In genomic region chr20:63982937-63983336, GRCh38 we compare ENCODE assay signal across 14 cellular contexts. TPM values are rescaled to one million over a fixed set of nuclear protein-coding genes. Genes with fewer than 3 reads are reported as not detected.
DNase-seq lines count a peak whose midpoint lies in the region; ATAC-seq, FAIRE-seq and TF ChIP-seq lines count a peak whose summit lies in the region.
"Had no signal": no experiment of that assay in that cellular context is flagged by ENCODE, and none has a peak within 500 bp of the region (broad histone marks: within the 10 kb centered on the region; RNA-seq: fewer than 3 reads in every experiment).

No MANE protein-coding gene starts in this region.

- H3K79me2 ChIP-seq in GM12878 (ENCODE audit: control insufficient read depth, insufficient read depth, low read length) = peaks cover 53% of the 10 kb centered on the region
- peaks cover 35% of the 10 kb centered on the region for H3K79me2 ChIP-seq in neural progenitor cell (ENCODE audit: low read depth)

- no peak for TF ChIP-seq RAD21 in GM12878 (IDR thresholded peaks at IDR 0.05; ENCODE audit: insufficient read depth, low read depth, low read length)

- no peak for TF ChIP-seq POLR2A in GM12878 (IDR thresholded peaks at IDR 0.05; ENCODE audit: low read depth, low read length)

- intact Hi-C loops in GM12878 (cut with micrococcal nuclease; ENCODE audit: unreplicated experiment) = loop anchor here (5.0 kb wide), 1 partner anchor 74 kb away; no protein-coding TSS in a partner anchor

- RAD21 ChIA-PET in GM12878 (lab: Charles Lee; ENCODE audit: unreplicated experiment) = interaction anchor here (4.4 kb wide), 1 partner anchor 54 kb away, joined by 92 read pairs; the partner anchor contains the start of gene C20orf204

- in situ Hi-C loops in GM12878 (cut with MboI) = no loop called here

- POLR2A ChIA-PET in GM12878 (lab: Charles Lee) = interaction anchor here (0.6 to 4.1 kb wide), 6 partner anchors 16 to 56 kb away, joined by 3 to 63 read pairs (median 4); partner anchors contain the start of gene C20orf204

- H3K4me1 Mint-ChIP-seq in activated T-cell treated with anti-CD3 and anti-CD28 coated beads, Interleukin-2, amount 50 U/mL, for 24 hours (ENCODE audit: low read depth) = peaks cover 40% of the 10 kb centered on the region
- peaks cover 29 to 40% (median 32%) of the 10 kb centered on the region in 3 donors for H3K4me1 Mint-ChIP-seq in IgD-negative memory B cell
- H3K4me1 Mint-ChIP-seq in neural progenitor cell = peaks cover 28% of the 10 kb centered on the region

- H3K9me3 ChIP-seq in GM12878 (replicated peaks; ENCODE audit: control insufficient read depth, insufficient read depth, low read length) (no peaks in the 10 kb centered on the region), neural progenitor cell (ENCODE audit: low read depth) (no peaks in the 10 kb centered on the region)
- H3K9me3 ChIP-seq: gastrocnemius medialis had no signal

- H3K4me1 ChIP-seq in GM12878 (ENCODE audit: control insufficient read depth, insufficient read depth, low read length) (peaks cover 13% of the 10 kb centered on the region), neural progenitor cell (peaks cover 18% of the 10 kb centered on the region)

- no peaks in the 10 kb centered on the region for H3K27me3 Mint-ChIP-seq in activated T-cell treated with anti-CD3 and anti-CD28 coated beads, Interleukin-2, amount 50 U/mL, for 24 hours
- H3K27me3 Mint-ChIP-seq in IgD-negative memory B cell (no peaks in the 10 kb centered on the region), neural progenitor cell (ENCODE audit: insufficient read depth, low read depth) (peaks cover 10% of the 10 kb centered on the region)

- SMC1A ChIA-PET in GM12878 (lab: Charles Lee; ENCODE audit: uncharacterized antibody, unreplicated experiment) = interaction anchor here (0.7 to 4.1 kb wide), 2 partner anchors 54 to 55 kb away, joined by 3 to 52 read pairs; partner anchors contain the start of gene C20orf204

- TSS peak; percentile 73 for BruUV-seq in GM12878 (replicated peaks; lab: Mats Ljungman, UMichigan)

- H3K9me3 Mint-ChIP-seq in activated T-cell treated with anti-CD3 and anti-CD28 coated beads, Interleukin-2, amount 50 U/mL, for 24 hours = no peaks in the 10 kb centered on the region
- no peaks in the 10 kb centered on the region for H3K9me3 Mint-ChIP-seq in IgD-negative memory B cell
- no peaks in the 10 kb centered on the region for H3K9me3 Mint-ChIP-seq in neural progenitor cell

- peaks cover 40% of the 10 kb centered on the region for H3F3A ChIP-seq in neural progenitor cell (ENCODE audit: low read depth)

- H3K36me3 Mint-ChIP-seq in activated T-cell treated with anti-CD3 and anti-CD28 coated beads, Interleukin-2, amount 50 U/mL, for 24 hours (ENCODE audit: low read depth) = peaks cover 60% of the 10 kb centered on the region
- H3K36me3 Mint-ChIP-seq in IgD-negative memory B cell (peaks cover 6% of the 10 kb centered on the region), neural progenitor cell (peaks cover 21% of the 10 kb centered on the region)

- no peaks in the 10 kb centered on the region for H4K20me1 ChIP-seq in GM12878 (ENCODE audit: control insufficient read depth, insufficient read depth)
- H4K20me1 ChIP-seq in neural progenitor cell (ENCODE audit: low read depth) = peaks cover 25% of the 10 kb centered on the region

- peak overlapping the region; percentile 79 for H3K4me2 ChIP-seq in GM12878 (ENCODE audit: control insufficient read depth, insufficient read depth)
- no peak overlapping the region for H3K4me2 ChIP-seq in neural progenitor cell

- CTCF ChIA-PET in GM12878 (lab: Yijun Ruan, JAX) = interaction anchor here (0.9 to 3.2 kb wide), 4 partner anchors 10 to 89 kb away, joined by 3 to 24 read pairs (median 8); no protein-coding TSS in a partner anchor

- H3K27me3 ChIP-seq in GM12878 (replicated peaks in 1 of 2; ENCODE audit: control insufficient read depth in 2 of 2, insufficient read depth in 2 of 2, low read length in 1 of 2) = no peaks in the 10 kb centered on the region
- peaks cover 7% of the 10 kb centered on the region for H3K27me3 ChIP-seq in neural progenitor cell

- no peak overlapping the region for H2AFZ ChIP-seq in GM12878 (ENCODE audit: control insufficient read depth, low read depth, low read length)
- no peak overlapping the region for H2AFZ ChIP-seq in neural progenitor cell (replicated peaks)
- H2AFZ ChIP-seq: parathyroid adenoma had no signal

- TF ChIP-seq CTCF in GM12878 (IDR thresholded peaks at IDR 0.05 in 2 of 3, conservative IDR thresholded peaks at IDR 0.05 in 1 of 3; ENCODE audit: control insufficient read depth in 2 of 3, extremely low read depth in 1 of 3, insufficient read depth in 1 of 3, low read depth in 3 of 3, low read length in 3 of 3) (no peak), neural progenitor cell (IDR thresholded peaks at IDR 0.05) (no peak)

- H3K4me3 ChIP-seq in GM12878 (peak overlapping the region; percentile 96; the same call in 1 of the 2 replicates), neural progenitor cell (no peak overlapping the region)

- no peak for DNase-seq in activated T-cell treated with anti-CD3 and anti-CD28 coated beads, Interleukin-2, amount 50 U/mL, for 24 hours
- DNase-seq in activated T-cell treated with anti-CD3 and anti-CD28 coated beads, Interleukin-2, amount 50 U/mL, for 1 hour = no peak
- DNase-seq in GM12878 (ENCODE audit: low read depth, low spot score) (no peak), neural progenitor cell (ENCODE audit: low spot score) (no peak), Kasumi-1 (lab: John Stamatoyannopoulos, UW) (no peak), superior temporal gyrus (ENCODE audit: extremely low spot score) (no peak), occipital lobe (lab: John Stamatoyannopoulos, UW) (no peak)
- DNase-seq: cerebellar nuclear complex, DMS153, gastrocnemius medialis, NCI-H187, small intestine had no signal

- H3K36me3 ChIP-seq in GM12878 (ENCODE audit: control insufficient read depth in 2 of 2, insufficient read depth in 2 of 2, low read length in 1 of 2) (peaks cover 1 to 19% of the 10 kb centered on the region in 2 experiments), neural progenitor cell (no peaks in the 10 kb centered on the region)

- 93% methylated on average over 14 of the region's 14 CpGs for WGBS in GM12878 (ENCODE audit: insufficient coverage, insufficient replicate concordance, low lambda C conversion rate, missing lambda C conversion rate)

- no peak for FAIRE-seq in GM12878 (lab: Jason Lieb, UNC)
- FAIRE-seq: small intestine had no signal

- no peak overlapping the region for H3K27ac ChIP-seq in GM12878 (ENCODE audit: control insufficient read depth, insufficient read depth)
- no peak overlapping the region for H3K27ac ChIP-seq in neural progenitor cell
- H3K27ac ChIP-seq: gastrocnemius medialis, parathyroid adenoma had no signal

- no peak overlapping the region for H3K9ac ChIP-seq in GM12878 (ENCODE audit: control insufficient read depth, insufficient read depth, low read length)
- H3K9ac ChIP-seq in neural progenitor cell = no peak overlapping the region
- H3K9ac ChIP-seq: parathyroid adenoma had no signal

- ATAC-seq in GM12878 = no peak
- ATAC-seq: gastrocnemius medialis had no signal

- TF ChIP-seq EP300 in GM12878 (IDR thresholded peaks at IDR 0.05; ENCODE audit: borderline replicate concordance in 1 of 2, control insufficient read depth in 1 of 2, low read depth in 2 of 2, low read length in 2 of 2) = no peak

- H3K4me3 Mint-ChIP-seq in activated T-cell treated with anti-CD3 and anti-CD28 coated beads, Interleukin-2, amount 50 U/mL, for 24 hours = peak overlapping the region; percentile 86
- peak overlapping the region in 3 of 4 donors; percentile 37 to 57 (median 44) for H3K4me3 Mint-ChIP-seq in IgD-negative memory B cell
- H3K4me3 Mint-ChIP-seq in neural progenitor cell = peak overlapping the region; percentile 61

- peak overlapping the region; percentile 41 for H3K27ac Mint-ChIP-seq in activated T-cell treated with anti-CD3 and anti-CD28 coated beads, Interleukin-2, amount 50 U/mL, for 24 hours
- peak overlapping the region in 2 of 3 donors; percentile 62 to 71 for H3K27ac Mint-ChIP-seq in IgD-negative memory B cell
- H3K27ac Mint-ChIP-seq in neural progenitor cell = peak overlapping the region; percentile 26

RNA-seq across cellular contexts. Expression of gene PRPF6, which starts 2.0 kb away (rescaled TPM):
- 106 TPM for polyA plus RNA-seq in IgD-negative memory B cell
- 134 and 156 TPM in 2 replicates for total RNA-seq in GM12878 (2013; cell fraction: nucleolus; rRNA removed)
- total RNA-seq in GM12878 (2014; rRNA removed) = 57.6 and 62.5 TPM in 2 replicates
- total RNA-seq in GM12878 (2014; rRNA removed; fragmentation: Illumina TruSeq; extraction: Trizol) = 66.1 and 72.2 TPM in 2 replicates
- total RNA-seq in GM12878 (2021) = 100 and 102 TPM in 2 replicates
- polyA plus RNA-seq in GM12878 (2011; ENCODE audit: low read depth) = 52.6 TPM
- polyA plus RNA-seq in GM12878 (2011; rRNA removed) = 33.4 and 52.7 TPM in 2 replicates
- 56.1 and 59.7 TPM in 2 replicates for polyA plus RNA-seq in GM12878 (2011; cell fraction: cytosol; rRNA removed)
- polyA plus RNA-seq in GM12878 (2011; cell fraction: nucleus; rRNA removed) = 68.3 and 113 TPM in 2 replicates
- 74.7 and 84.6 TPM in 2 replicates for polyA plus RNA-seq in GM12878 (2012)
- polyA plus RNA-seq in GM12878 (2014; fragmentation: Illumina TruSeq; extraction: Trizol) = 53.4 and 73.9 TPM in 2 replicates
- 10 to 100 TPM in 1 of 2 experiments, 1 to 10 TPM in 1; 5.0 to 10.7 TPM for polyA plus RNA-seq in GM12878 (2014; fragmentation: Nextera tagmentation; extraction: Ambion mirVana)
- 70.4 and 71.9 TPM in 2 replicates for polyA plus RNA-seq in GM12878 (2014; rRNA removed)
- 100 to 1,000 TPM in 1 of 2 experiments, 10 to 100 TPM in 1; 97.9 to 102 TPM for polyA plus RNA-seq in GM12878 (2016; fragmentation: Nextera tagmentation; extraction: Ambion mirVana)
- polyA minus RNA-seq in GM12878 (2011; rRNA and poly(A)+ RNA removed) = 56.6 and 60.4 TPM in 2 replicates
- polyA minus RNA-seq in GM12878 (2011; cell fraction: cytosol; rRNA and poly(A)+ RNA removed) = 25.3 and 31.2 TPM in 2 replicates
- polyA minus RNA-seq in GM12878 (2011; cell fraction: nucleus; rRNA and poly(A)+ RNA removed) = 22.7 and 36.7 TPM in 2 replicates
- total RNA-seq in neural progenitor cell (ENCODE audit: low replicate concordance) = 51.9 and 77.0 TPM in 2 replicates
- 71.0 TPM for total RNA-seq in occipital lobe

RNA-seq across cellular contexts. Expression of gene SAMD10, which starts 3.5 kb away (rescaled TPM):
- polyA plus RNA-seq in IgD-negative memory B cell (9.5 TPM), GM12878 (2011; rRNA removed) (14.1 and 28.4 TPM in 2 replicates), GM12878 (2014; fragmentation: Illumina TruSeq; extraction: Trizol) (4.7 and 16.3 TPM in 2 replicates), GM12878 (2014; fragmentation: Nextera tagmentation; extraction: Ambion mirVana) (1 to 10 TPM; 1.3 to 3.5 TPM), GM12878 (2014; rRNA removed) (51.4 and 52.0 TPM in 2 replicates), GM12878 (2016; fragmentation: Nextera tagmentation; extraction: Ambion mirVana) (10 to 100 TPM; 16.1 to 19.5 TPM)
- total RNA-seq in GM12878 (2013; cell fraction: nucleolus; rRNA removed) = 118 and 125 TPM in 2 replicates
- total RNA-seq in GM12878 (2014; rRNA removed) (20.2 and 23.9 TPM in 2 replicates), GM12878 (2014; rRNA removed; fragmentation: Illumina TruSeq; extraction: Trizol) (7.3 and 9.1 TPM in 2 replicates), GM12878 (2021) (42.1 and 42.7 TPM in 2 replicates), neural progenitor cell (ENCODE audit: low replicate concordance) (0.19 and 4.9 TPM in 2 replicates), occipital lobe (6.4 TPM)
- 26.5 TPM for polyA plus RNA-seq in GM12878 (2011; ENCODE audit: low read depth)
- 45.8 and 64.7 TPM in 2 replicates for polyA plus RNA-seq in GM12878 (2011; cell fraction: cytosol; rRNA removed)
- polyA plus RNA-seq in GM12878 (2011; cell fraction: nucleus; rRNA removed) = 503 and 608 TPM in 2 replicates
- 51.9 and 72.0 TPM in 2 replicates for polyA plus RNA-seq in GM12878 (2012)
- 4.3 and 15.1 TPM in 2 replicates for polyA minus RNA-seq in GM12878 (2011; rRNA and poly(A)+ RNA removed)
- polyA minus RNA-seq in GM12878 (2011; cell fraction: cytosol; rRNA and poly(A)+ RNA removed) = 12.4 and 12.9 TPM in 2 replicates
- polyA minus RNA-seq in GM12878 (2011; cell fraction: nucleus; rRNA and poly(A)+ RNA removed) = 18.6 and 20.6 TPM in 2 replicates

RNA-seq across cellular contexts. Expression of gene ZNF512B, which starts 13.2 kb away (rescaled TPM):
- polyA plus RNA-seq in IgD-negative memory B cell (0.30 TPM), GM12878 (2011; rRNA removed) (1.8 and 2.8 TPM in 2 replicates), GM12878 (2014; fragmentation: Illumina TruSeq; extraction: Trizol) (2.0 and 5.1 TPM in 2 replicates), GM12878 (2014; fragmentation: Nextera tagmentation; extraction: Ambion mirVana) (under 1 TPM; 0.06 to 0.09 TPM), GM12878 (2014; rRNA removed) (12.2 and 15.2 TPM in 2 replicates), GM12878 (2016; fragmentation: Nextera tagmentation; extraction: Ambion mirVana) (1 to 10 TPM; 1.1 to 1.6 TPM)
- 16.9 and 19.5 TPM in 2 replicates for total RNA-seq in GM12878 (2013; cell fraction: nucleolus; rRNA removed)
- total RNA-seq in GM12878 (2014; rRNA removed) (11.2 and 12.1 TPM in 2 replicates), GM12878 (2014; rRNA removed; fragmentation: Illumina TruSeq; extraction: Trizol) (5.2 and 5.6 TPM in 2 replicates), GM12878 (2021) (21.2 and 23.9 TPM in 2 replicates), neural progenitor cell (ENCODE audit: low replicate concordance) (2.9 and 11.4 TPM in 2 replicates), occipital lobe (15.8 TPM)
- polyA plus RNA-seq in GM12878 (2011; ENCODE audit: low read depth) = 4.3 TPM
- polyA plus RNA-seq in GM12878 (2011; cell fraction: cytosol; rRNA removed) = 4.7 and 6.6 TPM in 2 replicates
- 39.6 and 50.7 TPM in 2 replicates for polyA plus RNA-seq in GM12878 (2011; cell fraction: nucleus; rRNA removed)
- polyA plus RNA-seq in GM12878 (2012) = 11.0 and 14.2 TPM in 2 replicates
- 1.8 and 4.2 TPM in 2 replicates for polyA minus RNA-seq in GM12878 (2011; rRNA and poly(A)+ RNA removed)
- polyA minus RNA-seq in GM12878 (2011; cell fraction: cytosol; rRNA and poly(A)+ RNA removed) = 2.4 and 2.7 TPM in 2 replicates
- 4.0 and 6.9 TPM in 2 replicates for polyA minus RNA-seq in GM12878 (2011; cell fraction: nucleus; rRNA and poly(A)+ RNA removed)

RNA-seq across cellular contexts. Expression of gene UCKL1, which starts 26.7 kb away (rescaled TPM):
- polyA plus RNA-seq in IgD-negative memory B cell (67.9 TPM), GM12878 (2011; rRNA removed) (10.9 and 26.0 TPM in 2 replicates), GM12878 (2014; fragmentation: Illumina TruSeq; extraction: Trizol) (5.6 and 13.4 TPM in 2 replicates), GM12878 (2014; fragmentation: Nextera tagmentation; extraction: Ambion mirVana) (1 to 10 TPM; 2.4 to 7.9 TPM), GM12878 (2014; rRNA removed) (34.4 and 42.5 TPM in 2 replicates), GM12878 (2016; fragmentation: Nextera tagmentation; extraction: Ambion mirVana) (10 to 100 TPM; 27.9 to 30.8 TPM)
- 58.9 and 62.6 TPM in 2 replicates for total RNA-seq in GM12878 (2013; cell fraction: nucleolus; rRNA removed)
- total RNA-seq in GM12878 (2014; rRNA removed) (17.5 and 23.6 TPM in 2 replicates), GM12878 (2014; rRNA removed; fragmentation: Illumina TruSeq; extraction: Trizol) (11.0 and 13.2 TPM in 2 replicates), GM12878 (2021) (30.0 and 36.3 TPM in 2 replicates), neural progenitor cell (ENCODE audit: low replicate concordance) (10.8 and 22.7 TPM in 2 replicates), occipital lobe (17.8 TPM)
- 10.2 TPM for polyA plus RNA-seq in GM12878 (2011; ENCODE audit: low read depth)
- polyA plus RNA-seq in GM12878 (2011; cell fraction: cytosol; rRNA removed) = 34.7 and 54.2 TPM in 2 replicates
- polyA plus RNA-seq in GM12878 (2011; cell fraction: nucleus; rRNA removed) = 190 and 213 TPM in 2 replicates
- polyA plus RNA-seq in GM12878 (2012) = 22.7 and 27.4 TPM in 2 replicates
- 21.1 and 31.2 TPM in 2 replicates for polyA minus RNA-seq in GM12878 (2011; rRNA and poly(A)+ RNA removed)
- polyA minus RNA-seq in GM12878 (2011; cell fraction: cytosol; rRNA and poly(A)+ RNA removed) = 9.9 and 11.3 TPM in 2 replicates
- 26.1 and 40.2 TPM in 2 replicates for polyA minus RNA-seq in GM12878 (2011; cell fraction: nucleus; rRNA and poly(A)+ RNA removed)

RNA-seq across cellular contexts. Expression of gene C20orf204, which starts 53.0 kb away (rescaled TPM):
- polyA plus RNA-seq in IgD-negative memory B cell = not detected
- total RNA-seq in GM12878 (2013; cell fraction: nucleolus; rRNA removed) = 125 and 143 TPM in 2 replicates
- total RNA-seq in GM12878 (2014; rRNA removed) = 32.4 and 39.5 TPM in 2 replicates
- total RNA-seq in GM12878 (2014; rRNA removed; fragmentation: Illumina TruSeq; extraction: Trizol) = 3.6 and 4.4 TPM in 2 replicates
- 49.1 and 56.0 TPM in 2 replicates for total RNA-seq in GM12878 (2021)
- 4.1 TPM for polyA plus RNA-seq in GM12878 (2011; ENCODE audit: low read depth)
- polyA plus RNA-seq in GM12878 (2011; rRNA removed) = 2.9 and 6.9 TPM in 2 replicates
- 13.5 and 27.8 TPM in 2 replicates for polyA plus RNA-seq in GM12878 (2011; cell fraction: cytosol; rRNA removed)
- 95.3 and 97.7 TPM in 2 replicates for polyA plus RNA-seq in GM12878 (2011; cell fraction: nucleus; rRNA removed)
- 23.6 and 27.4 TPM in 2 replicates for polyA plus RNA-seq in GM12878 (2012)
- 0.48 and 1.6 TPM in 2 replicates for polyA plus RNA-seq in GM12878 (2014; fragmentation: Illumina TruSeq; extraction: Trizol)
- under 1 TPM; 0.24 to 0.38 TPM for polyA plus RNA-seq in GM12878 (2014; fragmentation: Nextera tagmentation; extraction: Ambion mirVana)
- polyA plus RNA-seq in GM12878 (2014; rRNA removed) = 37.1 and 42.9 TPM in 2 replicates
- 10 to 100 TPM; 17.9 to 20.4 TPM for polyA plus RNA-seq in GM12878 (2016; fragmentation: Nextera tagmentation; extraction: Ambion mirVana)
- polyA minus RNA-seq in GM12878 (2011; rRNA and poly(A)+ RNA removed) = 2.6 and 8.0 TPM in 2 replicates
- polyA minus RNA-seq in GM12878 (2011; cell fraction: cytosol; rRNA and poly(A)+ RNA removed) = 5.6 and 6.0 TPM in 2 replicates
- polyA minus RNA-seq in GM12878 (2011; cell fraction: nucleus; rRNA and poly(A)+ RNA removed) = 20.7 and 27.4 TPM in 2 replicates
- total RNA-seq in neural progenitor cell (ENCODE audit: low replicate concordance) = 0.04 and 0.96 TPM in 2 replicates
- 1.2 TPM for total RNA-seq in occipital lobe
